8 cellular contexts compared by ENCODE assay signal in the genomic region with DNA sequence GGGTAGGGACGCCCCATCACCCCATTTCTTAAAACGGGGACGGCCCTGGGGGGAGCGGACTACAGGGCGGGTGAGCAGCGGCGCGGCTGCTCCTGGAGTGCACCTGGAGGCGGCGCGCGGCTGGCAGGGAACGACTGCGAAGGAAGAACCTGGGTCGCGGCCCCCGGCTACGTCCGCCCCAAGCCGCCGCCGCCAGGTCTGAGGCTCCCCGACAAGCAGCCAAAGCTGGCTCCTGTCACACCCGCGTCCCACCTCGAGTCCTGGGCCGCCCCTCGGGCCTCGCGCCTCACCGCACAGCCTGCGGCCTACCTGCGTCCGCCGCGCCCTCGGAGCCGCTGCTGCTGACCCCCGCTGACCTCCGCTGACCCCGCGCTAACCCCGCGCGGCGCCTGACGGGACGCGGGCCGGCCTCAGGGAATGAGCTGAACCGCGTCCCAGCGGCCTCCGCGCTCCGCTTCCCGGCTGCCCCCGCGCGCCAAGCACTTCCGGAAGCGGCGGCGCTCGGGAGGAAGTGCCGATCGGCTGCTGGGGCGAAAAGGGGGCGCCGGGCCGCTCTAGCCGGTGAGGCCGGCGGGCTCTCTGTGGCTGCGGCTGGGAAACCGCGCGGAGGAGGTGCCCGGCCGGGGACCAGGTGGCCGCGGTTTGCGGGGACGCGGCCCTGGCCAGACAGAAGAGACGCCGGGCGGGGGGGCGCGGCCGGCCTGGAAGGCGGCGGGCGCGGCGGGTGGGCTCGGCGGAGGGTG. TPM values are rescaled to one million over a fixed set of nuclear protein-coding genes. Genes with fewer than 3 reads are reported as not detected.
A peak's percentile ranks its signal among the peaks of the same experiment; 100 is the strongest.
DNase-seq lines count a peak whose midpoint lies in the region; ATAC-seq and TF ChIP-seq lines count a peak whose summit lies in the region.

A gene with protein sequence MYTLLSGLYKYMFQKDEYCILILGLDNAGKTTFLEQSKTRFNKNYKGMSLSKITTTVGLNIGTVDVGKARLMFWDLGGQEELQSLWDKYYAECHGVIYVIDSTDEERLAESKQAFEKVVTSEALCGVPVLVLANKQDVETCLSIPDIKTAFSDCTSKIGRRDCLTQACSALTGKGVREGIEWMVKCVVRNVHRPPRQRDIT (minus strand): TSS at position 419 of the 743 bp plus-strand sequence. CDS start 885 bp downstream, outside the sequence.
Gene ZGPAT (plus strand): TSS at position 482 of the 743 bp plus-strand sequence. CDS start 542 bp downstream, outside the sequence.

- H3K27me3 Mint-ChIP-seq in chondrocyte (ENCODE audit: low read depth): no peaks in the 10 kb centered on the region

- ATAC-seq in GM19025 (IDR thresholded peaks at IDR 0.05; ENCODE audit: low read depth, unreplicated experiment): peak; percentile 64
- ATAC-seq in HG03342 (IDR thresholded peaks at IDR 0.05; ENCODE audit: unreplicated experiment): peak; percentile 63

- peaks cover 36% of the 10 kb centered on the region for H3K4me1 Mint-ChIP-seq in chondrocyte (ENCODE audit: low read depth)

- no peaks in the 10 kb centered on the region for H3K27me3 ChIP-seq in kidney epithelial cell (ENCODE audit: control insufficient read depth, insufficient read depth, low read length)

- peak within 1 kb of the TSS; percentile 67 for H3K4me3 ChIP-seq in kidney epithelial cell (ENCODE audit: low read depth, low read length)

- peak; percentile 94 for DNase-seq in AG08396 (ENCODE audit: low spot score)
- DNase-seq in NCI-H510A (lab: John Stamatoyannopoulos, UW): peak; percentile 77
- DNase-seq in activated CD4-positive, alpha-beta T cell treated with anti-CD3 and anti-CD28 coated beads for 24 hours (ENCODE audit: low read depth in 2 of 2): peak; percentile 73 to 76
- peak; percentile 91 for DNase-seq in chondrocyte (ENCODE audit: low spot score)
- DNase-seq in kidney epithelial cell (ENCODE audit: low read depth): no peak
- DNase-seq in stimulated activated CD4-positive, alpha-beta T cell treated with anti-CD3 and anti-CD28 coated beads, Interleukin-15, amount 100 ng/mL, for 48 hours (ENCODE audit: low read depth in 2 of 2): peak; percentile 66 to 84

- peaks cover 5% of the 10 kb centered on the region for H3K9me3 Mint-ChIP-seq in chondrocyte (ENCODE audit: low read depth)

- TF ChIP-seq CTCF in chondrocyte (IDR thresholded peaks at IDR 0.05): no peak
- TF ChIP-seq CTCF in kidney epithelial cell (IDR thresholded peaks at IDR 0.05; ENCODE audit: insufficient read depth, low read length, poor library complexity, severe bottlenecking): no peak

- H3K27ac Mint-ChIP-seq in chondrocyte (ENCODE audit: unreplicated experiment): peak within 1 kb of the TSS; percentile 82

- H3K36me3 Mint-ChIP-seq in chondrocyte (ENCODE audit: low read depth): peaks cover 26% of the 10 kb centered on the region

- H3K4me3 Mint-ChIP-seq in chondrocyte (ENCODE audit: unreplicated experiment): peak within 1 kb of the TSS; percentile 86

- peaks cover 1% of the 10 kb centered on the region for H3K36me3 ChIP-seq in kidney epithelial cell (ENCODE audit: control insufficient read depth, insufficient read depth, low read length)

RNA-seq across cellular contexts. Expression of the first gene that starts in this region (rescaled TPM):
- 37.8 to 47.4 TPM (median 39.8 TPM) in 3 replicates for total RNA-seq in chondrocyte
- 47.7 and 56.9 TPM in 2 replicates for total RNA-seq in kidney epithelial cell

RNA-seq across cellular contexts. Expression of gene ZGPAT, which starts in this region (rescaled TPM):
- 19.2 to 25.6 TPM (median 20.6 TPM) in 3 replicates for total RNA-seq in chondrocyte
- total RNA-seq in kidney epithelial cell: 39.8 and 42.6 TPM in 2 replicates
